In genomic region chr10:71232089-71232998, GRCh38 we compare ENCODE assay signal across 10 cellular contexts. TPM values are rescaled to one million over a fixed set of nuclear protein-coding genes. Genes with fewer than 3 reads are reported as not detected.
DNase-seq lines count a peak whose midpoint lies in the region; ATAC-seq and TF ChIP-seq lines count a peak whose summit lies in the region.
"Had no signal": no experiment of that assay in that cellular context is flagged by ENCODE, and none has a peak within 500 bp of the region (broad histone marks: within the 10 kb centered on the region; RNA-seq: fewer than 3 reads in every experiment).

No MANE protein-coding gene starts in this region.

- H3K9me3 ChIP-seq in breast epithelium = no peaks in the 10 kb centered on the region
- H3K9me3 ChIP-seq: ovary had no signal

- intact Hi-C loops in breast epithelium (cut with DNase I; ENCODE audit: low total_unique reads) = no loop called here
- intact Hi-C loops in left colon (cut with DNase I, micrococcal nuclease) = no loop called here

- no peak for TF ChIP-seq CTCF in breast epithelium (IDR thresholded peaks at IDR 0.05)

- no peak overlapping the region for H3K27ac ChIP-seq in breast epithelium
- H3K27ac ChIP-seq: ovary had no signal

- H3K36me3 ChIP-seq in breast epithelium (no peaks in the 10 kb centered on the region), H7 (replicated peaks; ENCODE audit: control insufficient read depth, insufficient read depth, low read length) (no peaks in the 10 kb centered on the region)
- H3K36me3 ChIP-seq: ovary had no signal

- ATAC-seq in left colon (peak; percentile 36), GM19395 (IDR thresholded peaks at IDR 0.05; ENCODE audit: unreplicated experiment) (no peak)

- H3K27me3 ChIP-seq in breast epithelium (no peaks in the 10 kb centered on the region), H7 (ENCODE audit: control insufficient read depth, insufficient read depth, low read length) (no peaks in the 10 kb centered on the region)
- H3K27me3 ChIP-seq: ovary had no signal

- DNase-seq in NCI-H2107 (lab: John Stamatoyannopoulos, UW) (peak; percentile 48), breast epithelium (ENCODE audit: low spot score in 2 of 2) (peak; percentile 76), left colon (peak in 1 of 2 donors; percentile 54), stromal cell of bone marrow (ENCODE audit: low read depth) (peak; percentile 52), NCI-H1048 (lab: John Stamatoyannopoulos, UW) (no peak), SIG-M5 (lab: John Stamatoyannopoulos, UW) (no peak), H7 (no peak)
- DNase-seq: stimulated activated naive CD4-positive, alpha-beta T cell treated with Interleukin-2 at 50 U/mL for 16 hours had no signal

- no peaks in the 10 kb centered on the region for H3K4me1 ChIP-seq in breast epithelium

- TF ChIP-seq POLR2A in breast epithelium (IDR thresholded peaks at IDR 0.05) = no peak

- H3K4me3 ChIP-seq in breast epithelium (no peak overlapping the region), H7 (ENCODE audit: insufficient read depth, low read depth, low read length) (no peak overlapping the region)
- H3K4me3 ChIP-seq: ovary had no signal

RNA-seq across cellular contexts. Expression of gene UNC5B, which starts 20.0 kb away (rescaled TPM):
- 1 to 10 TPM in 2 of 3 donors, under 1 TPM in 1; 0.80 to 4.9 (median 3.5) TPM for total RNA-seq in breast epithelium
- total RNA-seq in left colon = 10 to 100 TPM; 19.4 to 32.4 TPM
- total RNA-seq in H7 (2014; rRNA removed; shearing (Covaris generic)) = 34.7 and 40.2 TPM in 2 replicates

Comparison
In these comparisons a context has a peak if more than half of its experiments do, and no peak if none do; other contexts are left out.
1. DNase-seq: peak in NCI-H2107 (single experiment), breast epithelium (2 of 2) and stromal cell of bone marrow (single experiment); none in NCI-H1048 (single experiment), SIG-M5 (single experiment) and H7 (single experiment).